17 cellular contexts compared by ENCODE assay signal in the genomic region with DNA sequence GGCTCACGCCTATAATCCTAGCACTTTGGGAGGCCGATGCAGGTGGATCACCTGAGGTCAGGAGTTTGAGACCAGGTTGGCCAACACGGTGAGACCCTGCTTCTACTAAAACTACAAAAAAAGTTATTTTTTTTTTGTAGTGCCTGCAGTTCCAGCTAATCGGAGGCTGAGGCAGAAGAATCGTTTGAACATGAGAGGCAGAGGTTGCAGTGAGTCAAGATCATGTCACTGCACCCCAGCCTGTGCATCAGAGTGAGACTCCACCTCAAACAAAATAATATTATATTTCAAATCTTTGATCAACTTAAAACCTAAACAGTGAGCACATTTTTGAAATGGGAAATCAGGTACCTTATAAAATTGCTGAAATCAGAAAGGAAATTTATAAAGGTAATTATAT.
"Had no signal": no experiment of that assay in that cellular context is flagged by ENCODE, and none has a peak within 500 bp of the region (broad histone marks: within the 10 kb centered on the region; RNA-seq: fewer than 3 reads in every experiment).

No MANE protein-coding gene starts in this region.

- ATAC-seq: activated naive CD4-positive, alpha-beta T cell treated with anti-CD3 and anti-CD28 coated beads, Interleukin-2, amount 50 U/mL, for 72 hours; left cardiac atrium; natural killer cell treated with Interleukin-12 subunit alpha and Interleukin-12 subunit beta and Interleukin-15 and Interleukin-18, amount 100 ng/mL, for 72 hours; upper lobe of right lung; WTC11 had no signal

- DNase-seq: activated gamma-delta T cell treated with Interleukin-2 at 50 U/mL for 16 hours; activated T-cell treated with anti-CD3 and anti-CD28 coated beads, Interleukin-2, amount 50 U/mL, for 1 hour; aorta; glutamatergic neuron; immature natural killer cell; left cardiac atrium; retina; sigmoid colon; stimulated activated CD4-positive, alpha-beta T cell treated with anti-CD3 and anti-CD28 coated beads, Interleukin-4, amount 100 ng/mL, for 1 hour; stimulated activated naive CD4-positive, alpha-beta T cell treated with Interleukin-2 at 50 U/mL for 16 hours; thyroid gland; upper lobe of right lung had no signal

- H3K36me3 ChIP-seq: thyroid gland, upper lobe of right lung had no signal

- H3K9me3 ChIP-seq: sigmoid colon, thyroid gland, upper lobe of right lung had no signal

- H3K4me3 ChIP-seq: coronary artery, hepatocyte, sigmoid colon, thyroid gland, upper lobe of right lung had no signal

- H3K4me1 ChIP-seq: sigmoid colon, thyroid gland, upper lobe of right lung had no signal

- H3K4me2 ChIP-seq: hepatocyte had no signal

- H3K27me3 ChIP-seq: hepatocyte, sigmoid colon, thyroid gland, upper lobe of right lung had no signal

- H2AFZ ChIP-seq: hepatocyte had no signal

- H3K27ac ChIP-seq: coronary artery, hepatocyte, sigmoid colon, thyroid gland, upper lobe of right lung had no signal
